Comparison of ENCODE assay signal across 12 cellular contexts in genomic region chr19:10828981-10829821, GRCh38. TPM values are rescaled to one million over a fixed set of nuclear protein-coding genes. Genes with fewer than 3 reads are reported as not detected.
DNase-seq lines count a peak whose midpoint lies in the region; ATAC-seq, FAIRE-seq and TF ChIP-seq lines count a peak whose summit lies in the region.
"Had no signal": no experiment of that assay in that cellular context is flagged by ENCODE, and none has a peak within 500 bp of the region (broad histone marks: within the 10 kb centered on the region; RNA-seq: fewer than 3 reads in every experiment).

No MANE protein-coding gene starts in this region.

- peak overlapping the region; percentile 55 for H2AK9ac ChIP-seq in IMR-90 (replicated peaks; ENCODE audit: low read depth, low read length, poor library complexity)

- SMC1A ChIA-PET in GM12878 (lab: Charles Lee; ENCODE audit: uncharacterized antibody, unreplicated experiment), result interaction anchor here (0.7 kb wide), 1 partner anchor 127 kb away, joined by 3 read pairs; no protein-coding TSS in a partner anchor

- H3K14ac ChIP-seq in IMR-90 (replicated peaks; ENCODE audit: low read depth, low read length), result no peak overlapping the region

- H3K27me3 ChIP-seq in IMR-90 (ENCODE audit: control insufficient read depth, insufficient read depth, low read length), result no peaks in the 10 kb centered on the region
- no peaks in the 10 kb centered on the region for H3K27me3 ChIP-seq in GM12878 (replicated peaks in 1 of 2; ENCODE audit: control insufficient read depth in 2 of 2, insufficient read depth in 2 of 2, low read length in 1 of 2)
- H3K27me3 ChIP-seq: upper lobe of left lung had no signal

- H3K4me1 ChIP-seq in IMR-90 (ENCODE audit: control insufficient read depth, insufficient read depth, low read length), result no peaks in the 10 kb centered on the region
- no peaks in the 10 kb centered on the region for H3K4me1 ChIP-seq in GM12878 (ENCODE audit: control insufficient read depth, insufficient read depth, low read length)
- no peaks in the 10 kb centered on the region for H3K4me1 ChIP-seq in mucosa of descending colon (ENCODE audit: low read depth)
- H3K4me1 ChIP-seq: upper lobe of left lung had no signal

- WGBS in IMR-90 (ENCODE audit: extremely low coverage in 2 of 2, insufficient read length in 1 of 2), 2 experiments, result 93% methylated on average over 13 of the region's 26 CpGs; no CpG with 5 or more reads in 1 of the 2 experiments
- 84% methylated on average over 26 of the region's 26 CpGs for WGBS in GM12878 (ENCODE audit: insufficient coverage, insufficient replicate concordance, low lambda C conversion rate, missing lambda C conversion rate)

- no peak overlapping the region for H4K5ac ChIP-seq in IMR-90 (ENCODE audit: low read depth, low read length)

- H3K4ac ChIP-seq in IMR-90 (ENCODE audit: low read depth, low read length), result no peak overlapping the region

- FAIRE-seq in GM12878 (lab: Jason Lieb, UNC), result no peak
- FAIRE-seq: A204.1, TTC549 had no signal

- no peak for TF ChIP-seq EP300 in GM12878 (IDR thresholded peaks at IDR 0.05; ENCODE audit: borderline replicate concordance in 1 of 2, control insufficient read depth in 1 of 2, low read depth in 2 of 2, low read length in 2 of 2)

- H2BK15ac ChIP-seq in IMR-90 (ENCODE audit: low read depth, low read length), result no peak overlapping the region

- H3K27ac ChIP-seq in IMR-90 (ENCODE audit: insufficient read depth, low read length), result no peak overlapping the region
- H3K27ac ChIP-seq in GM12878 (ENCODE audit: control insufficient read depth, insufficient read depth), result no peak overlapping the region
- H3K27ac ChIP-seq: upper lobe of left lung had no signal

- no peaks in the 10 kb centered on the region; the same call in 1 of the 2 replicates for H4K20me1 ChIP-seq in IMR-90 (ENCODE audit: insufficient read depth, low read length)
- no peaks in the 10 kb centered on the region for H4K20me1 ChIP-seq in GM12878 (ENCODE audit: control insufficient read depth, insufficient read depth)

- H3K9ac ChIP-seq in IMR-90 (ENCODE audit: low read depth, low read length) (no peak overlapping the region), GM12878 (ENCODE audit: control insufficient read depth, insufficient read depth, low read length) (no peak overlapping the region)

- no peak overlapping the region for H3K56ac ChIP-seq in IMR-90 (ENCODE audit: extremely low read depth, insufficient read depth, low read length)

- no peak overlapping the region for H3K18ac ChIP-seq in IMR-90 (ENCODE audit: low read depth, low read length)

- no peak overlapping the region for H4K8ac ChIP-seq in IMR-90 (ENCODE audit: low read depth in 2 of 2, low read length in 2 of 2)

- no peak for TF ChIP-seq POLR2A in IMR-90 (IDR thresholded peaks at IDR 0.05; ENCODE audit: low read depth, low read length)
- TF ChIP-seq POLR2A in GM12878 (IDR thresholded peaks at IDR 0.05; ENCODE audit: low read depth, low read length), result no peak

- H3K79me2 ChIP-seq in GM12878 (ENCODE audit: control insufficient read depth, insufficient read depth, low read length), result no peaks in the 10 kb centered on the region

- no peak overlapping the region for H2BK5ac ChIP-seq in IMR-90 (ENCODE audit: low read depth, low read length, poor library complexity, severe bottlenecking)

- H3K9me1 ChIP-seq in IMR-90 (ENCODE audit: insufficient read depth, low read length), result no peaks in the 10 kb centered on the region

- H3K4me3 ChIP-seq in IMR-90 (ENCODE audit: insufficient read depth, low read depth, low read length) (no peak overlapping the region), GM12878 (no peak overlapping the region), mucosa of descending colon (no peak overlapping the region)
- H3K4me3 ChIP-seq: upper lobe of left lung had no signal

- peak overlapping the region; percentile 43 for H2AFZ ChIP-seq in IMR-90 (replicated peaks; ENCODE audit: low read length, poor library complexity)
- no peak overlapping the region for H2AFZ ChIP-seq in GM12878 (ENCODE audit: control insufficient read depth, low read depth, low read length)

- in situ Hi-C loops in IMR-90 (cut with MboI; ENCODE audit: low sequenced_read_pairs), result no loop called here
- in situ Hi-C loops in GM12878 (cut with MboI), result no loop called here

- H2BK120ac ChIP-seq in IMR-90 (ENCODE audit: low read depth, low read length), result no peak overlapping the region

- H3K4me2 ChIP-seq in IMR-90 (ENCODE audit: low read depth, low read length), result no peak overlapping the region
- no peak overlapping the region for H3K4me2 ChIP-seq in GM12878 (ENCODE audit: control insufficient read depth, insufficient read depth)

- no peak overlapping the region for H2AK5ac ChIP-seq in IMR-90 (ENCODE audit: low read depth, low read length)

- TF ChIP-seq CTCF in IMR-90 (conservative IDR thresholded peaks at IDR 0.05; ENCODE audit: low read depth, low read length), result no peak
- peak in 2 of 3 experiments; percentile 11 to 36; a peak in 3 of 6 replicates for TF ChIP-seq CTCF in GM12878 (IDR thresholded peaks at IDR 0.05 in 2 of 3, conservative IDR thresholded peaks at IDR 0.05 in 1 of 3; ENCODE audit: control insufficient read depth in 2 of 3, extremely low read depth in 1 of 3, insufficient read depth in 1 of 3, low read depth in 3 of 3, low read length in 3 of 3)
- no peak for TF ChIP-seq CTCF in mucosa of descending colon (IDR thresholded peaks at IDR 0.05)

- peak; percentile 22; the same call in 1 of the 2 replicates for ATAC-seq in IMR-90 (ENCODE audit: low read depth)
- peak; percentile 57 for ATAC-seq in GM12878
- ATAC-seq in mucosa of descending colon, result peak; percentile 3
- ATAC-seq in HG03354 (IDR thresholded peaks at IDR 0.05; ENCODE audit: poor library complexity, severe bottlenecking, unreplicated experiment), result no peak
- no peak for ATAC-seq in GM19397 (IDR thresholded peaks at IDR 0.05; ENCODE audit: unreplicated experiment)

- dilution Hi-C loops in IMR-90 (cut with HindIII; ENCODE audit: low sequenced_read_pairs, unreplicated experiment), result no loop called here

- H2BK20ac ChIP-seq in IMR-90 (ENCODE audit: low read depth, low read length), result no peak overlapping the region

- RAD21 ChIA-PET in GM12878 (lab: Charles Lee; ENCODE audit: unreplicated experiment), result interaction anchor here (1.1 to 2.4 kb wide), 2 partner anchors 111 to 125 kb away, joined by 4 to 12 read pairs; partner anchors contain the start of gene DNM2

- POLR2A ChIA-PET in IMR-90 (lab: Charles Lee; ENCODE audit: unreplicated experiment), result no interaction called here
- POLR2A ChIA-PET in GM12878 (lab: Charles Lee), result interaction anchor here (0.5 kb wide), 1 partner anchor 33 kb away, joined by 5 read pairs; no protein-coding TSS in a partner anchor
- POLR2A ChIA-PET in HEK293T (lab: Yijun Ruan, JAX), result interaction anchor here (1.0 kb wide), 1 partner anchor 11 kb away, joined by 4 read pairs; no protein-coding TSS in a partner anchor

- CTCF ChIA-PET in IMR-90 (lab: Yijun Ruan, JAX), result interaction anchor here (1.1 kb wide), 1 partner anchor 35 kb away, joined by 3 read pairs; no protein-coding TSS in a partner anchor
- CTCF ChIA-PET in GM12878 (lab: Yijun Ruan, JAX), result interaction anchor here (1.1 to 1.4 kb wide), 4 partner anchors 27 to 116 kb away, joined by 3 to 6 read pairs (median 3); partner anchors contain the start of gene DNM2
- CTCF ChIA-PET in HEK293T (lab: Yijun Ruan, JAX), result interaction anchor here (0.5 to 2.2 kb wide), 5 partner anchors 35 to 199 kb away, joined by 3 to 8 read pairs (median 6); no protein-coding TSS in a partner anchor

- no peak overlapping the region for H3K23ac ChIP-seq in IMR-90 (ENCODE audit: low read depth, low read length)

- intact Hi-C loops in IMR-90 (cut with micrococcal nuclease) (no loop called here), GM12878 (cut with micrococcal nuclease; ENCODE audit: unreplicated experiment) (no loop called here), mucosa of descending colon (cut with DNase I, micrococcal nuclease) (no loop called here)

- H3K36me3 ChIP-seq in IMR-90 (ENCODE audit: control insufficient read depth, insufficient read depth, low read length) (peaks cover 59% of the 10 kb centered on the region), GM12878 (ENCODE audit: control insufficient read depth in 2 of 2, insufficient read depth in 2 of 2, low read length in 1 of 2) (peaks cover 10 to 19% of the 10 kb centered on the region in 2 experiments; a peak in 3 of 4 replicates), mucosa of descending colon (ENCODE audit: low read depth) (peaks cover 35% of the 10 kb centered on the region)

- DNase-seq in DMS53 (lab: John Stamatoyannopoulos, UW), result peak; percentile 30
- no peak for DNase-seq in DMS53 treated with DMSO at 0.1 percent for 48 hours (lab: John Stamatoyannopoulos, UW; ENCODE audit: unreplicated experiment)
- no peak for DNase-seq in IMR-90
- no peak for DNase-seq in GM12878 (ENCODE audit: low read depth, low spot score)
- peak in 1 of 3 donors; percentile 53 for DNase-seq in mucosa of descending colon
- no peak for DNase-seq in HEK293T (ENCODE audit: extremely low spot score)
- DNase-seq: NCI-H748 treated with DMSO at 0.1 percent for 48 hours had no signal

- H3K79me1 ChIP-seq in IMR-90 (ENCODE audit: low read depth in 1 of 2, low read length in 2 of 2), result no peaks in the 10 kb centered on the region; a peak in 1 of 4 replicates

- H4K91ac ChIP-seq in IMR-90 (ENCODE audit: insufficient read depth, low read depth, low read length), result no peak overlapping the region

- TF ChIP-seq RAD21 in IMR-90 (IDR thresholded peaks at IDR 0.05; ENCODE audit: low read length), result no peak
- TF ChIP-seq RAD21 in GM12878 (IDR thresholded peaks at IDR 0.05; ENCODE audit: insufficient read depth, low read depth, low read length), result 0 out of 2 replicates have a peak, but pooled peaks have one; percentile 15

- H3K9me3 ChIP-seq in IMR-90 (ENCODE audit: control insufficient read depth, insufficient read depth, low read length) (no peaks in the 10 kb centered on the region), GM12878 (replicated peaks; ENCODE audit: control insufficient read depth, insufficient read depth, low read length) (no peaks in the 10 kb centered on the region), mucosa of descending colon (no peaks in the 10 kb centered on the region)
- H3K9me3 ChIP-seq: upper lobe of left lung had no signal

- BruUV-seq in IMR-90 (replicated peaks; lab: Mats Ljungman, UMichigan) (no TSS peak), GM12878 (replicated peaks; lab: Mats Ljungman, UMichigan) (no TSS peak)

RNA-seq across cellular contexts. Expression of gene TMED1, which starts 6.8 kb away (rescaled TPM):
- total RNA-seq in IMR-90 (2012; rRNA removed) (32.8 and 37.6 TPM in 2 replicates), GM12878 (2014; rRNA removed) (14.9 TPM in 2 replicates), GM12878 (2014; rRNA removed; fragmentation: Illumina TruSeq; extraction: Trizol) (9.1 and 9.2 TPM in 2 replicates), GM12878 (2021) (15.7 and 15.8 TPM in 2 replicates), mucosa of descending colon (10 to 100 TPM; 12.8 to 24.7 (median 15.3) TPM)
- polyA plus RNA-seq in IMR-90 (2012; rRNA removed) (41.4 and 46.3 TPM in 2 replicates), GM12878 (2011; rRNA removed) (11.2 and 15.7 TPM in 2 replicates), GM12878 (2014; fragmentation: Illumina TruSeq; extraction: Trizol) (2.6 and 4.1 TPM in 2 replicates), GM12878 (2014; fragmentation: Nextera tagmentation; extraction: Ambion mirVana) (1 to 10 TPM in 1 of 2 experiments, under 1 TPM in 1; 0.60 to 2.8 TPM), GM12878 (2014; rRNA removed) (9.8 and 12.2 TPM in 2 replicates), GM12878 (2016; fragmentation: Nextera tagmentation; extraction: Ambion mirVana) (10 to 100 TPM; 22.9 to 23.1 TPM)
- polyA plus RNA-seq in IMR-90 (2012; cell fraction: cytosol; rRNA removed), result 69.8 and 76.0 TPM in 2 replicates
- 17.4 and 25.2 TPM in 2 replicates for polyA plus RNA-seq in IMR-90 (2012; cell fraction: nucleus; rRNA removed; ENCODE audit: low replicate concordance)
- total RNA-seq in GM12878 (2013; cell fraction: nucleolus; rRNA removed), result 9.3 and 10.1 TPM in 2 replicates
- polyA plus RNA-seq in GM12878 (2011; ENCODE audit: low read depth), result 6.3 TPM
- polyA plus RNA-seq in GM12878 (2011; cell fraction: cytosol; rRNA removed), result 18.3 and 28.8 TPM in 2 replicates
- 9.0 and 9.9 TPM in 2 replicates for polyA plus RNA-seq in GM12878 (2011; cell fraction: nucleus; rRNA removed)
- 14.9 and 17.2 TPM in 2 replicates for polyA plus RNA-seq in GM12878 (2012)
- 11.2 and 11.6 TPM in 2 replicates for polyA minus RNA-seq in GM12878 (2011; rRNA and poly(A)+ RNA removed)
- 5.0 and 8.6 TPM in 2 replicates for polyA minus RNA-seq in GM12878 (2011; cell fraction: cytosol; rRNA and poly(A)+ RNA removed)
- polyA minus RNA-seq in GM12878 (2011; cell fraction: nucleus; rRNA and poly(A)+ RNA removed), result 2.4 and 2.7 TPM in 2 replicates

RNA-seq across cellular contexts. Expression of gene C19orf38, which starts 19.0 kb away (rescaled TPM):
- total RNA-seq in IMR-90 (2012; rRNA removed) (0.18 and 0.28 TPM in 2 replicates), GM12878 (2014; rRNA removed) (6.5 and 6.9 TPM in 2 replicates), GM12878 (2014; rRNA removed; fragmentation: Illumina TruSeq; extraction: Trizol) (7.5 and 7.6 TPM in 2 replicates), GM12878 (2021) (5.3 and 6.5 TPM in 2 replicates), mucosa of descending colon (1 to 10 TPM in 1 of 3 donors, under 1 TPM in 2; 0.64 to 1.9 (median 0.73) TPM)
- polyA plus RNA-seq in IMR-90 (2012; rRNA removed) (0.16 and 0.19 TPM in 2 replicates), GM12878 (2011; rRNA removed) (1.8 and 3.0 TPM in 2 replicates), GM12878 (2014; fragmentation: Illumina TruSeq; extraction: Trizol) (2.4 and 6.0 TPM in 2 replicates), GM12878 (2014; fragmentation: Nextera tagmentation; extraction: Ambion mirVana) (1 to 10 TPM; 2.6 to 4.8 TPM), GM12878 (2014; rRNA removed) (6.3 and 6.7 TPM in 2 replicates), GM12878 (2016; fragmentation: Nextera tagmentation; extraction: Ambion mirVana) (1 to 10 TPM; 4.2 to 4.8 TPM)
- polyA plus RNA-seq in IMR-90 (2012; cell fraction: cytosol; rRNA removed), result 0.51 and 0.58 TPM in 2 replicates
- 0.61 and 0.69 TPM in 2 replicates for polyA plus RNA-seq in IMR-90 (2012; cell fraction: nucleus; rRNA removed; ENCODE audit: low replicate concordance)
- total RNA-seq in GM12878 (2013; cell fraction: nucleolus; rRNA removed), result 12.2 and 13.1 TPM in 2 replicates
- 3.5 TPM for polyA plus RNA-seq in GM12878 (2011; ENCODE audit: low read depth)
- 4.1 and 4.6 TPM in 2 replicates for polyA plus RNA-seq in GM12878 (2011; cell fraction: cytosol; rRNA removed)
- polyA plus RNA-seq in GM12878 (2011; cell fraction: nucleus; rRNA removed), result 2.1 and 2.7 TPM in 2 replicates
- 5.8 and 7.9 TPM in 2 replicates for polyA plus RNA-seq in GM12878 (2012)
- 1.5 and 2.5 TPM in 2 replicates for polyA minus RNA-seq in GM12878 (2011; rRNA and poly(A)+ RNA removed)
- polyA minus RNA-seq in GM12878 (2011; cell fraction: cytosol; rRNA and poly(A)+ RNA removed), result 1.2 and 1.6 TPM in 2 replicates
- 0.60 and 1.6 TPM in 2 replicates for polyA minus RNA-seq in GM12878 (2011; cell fraction: nucleus; rRNA and poly(A)+ RNA removed)

RNA-seq across cellular contexts. Expression of gene CARM1, which starts 42.2 kb away (rescaled TPM):
- total RNA-seq in IMR-90 (2012; rRNA removed) (17.2 and 20.3 TPM in 2 replicates), GM12878 (2014; rRNA removed) (44.0 and 56.8 TPM in 2 replicates), GM12878 (2014; rRNA removed; fragmentation: Illumina TruSeq; extraction: Trizol) (26.8 and 30.9 TPM in 2 replicates), GM12878 (2021) (115 and 116 TPM in 2 replicates), mucosa of descending colon (10 to 100 TPM; 49.1 to 54.3 (median 49.7) TPM)
- polyA plus RNA-seq in IMR-90 (2012; rRNA removed) (67.1 and 72.1 TPM in 2 replicates), GM12878 (2011; rRNA removed) (17.7 and 48.6 TPM in 2 replicates), GM12878 (2014; fragmentation: Illumina TruSeq; extraction: Trizol) (33.0 and 63.5 TPM in 2 replicates), GM12878 (2014; fragmentation: Nextera tagmentation; extraction: Ambion mirVana) (under 1 TPM; 0.45 to 0.49 TPM), GM12878 (2014; rRNA removed) (95.6 and 113 TPM in 2 replicates), GM12878 (2016; fragmentation: Nextera tagmentation; extraction: Ambion mirVana) (10 to 100 TPM; 10.1 to 12.0 TPM)
- 48.1 and 93.2 TPM in 2 replicates for polyA plus RNA-seq in IMR-90 (2012; cell fraction: cytosol; rRNA removed)
- polyA plus RNA-seq in IMR-90 (2012; cell fraction: nucleus; rRNA removed; ENCODE audit: low replicate concordance), result 66.7 and 125 TPM in 2 replicates
- total RNA-seq in GM12878 (2013; cell fraction: nucleolus; rRNA removed), result 38.1 and 42.1 TPM in 2 replicates
- polyA plus RNA-seq in GM12878 (2011; ENCODE audit: low read depth), result 22.4 TPM
- 50.4 and 74.2 TPM in 2 replicates for polyA plus RNA-seq in GM12878 (2011; cell fraction: cytosol; rRNA removed)
- 121 and 141 TPM in 2 replicates for polyA plus RNA-seq in GM12878 (2011; cell fraction: nucleus; rRNA removed)
- polyA plus RNA-seq in GM12878 (2012), result 55.3 and 65.7 TPM in 2 replicates
- polyA minus RNA-seq in GM12878 (2011; rRNA and poly(A)+ RNA removed), result 35.9 and 56.0 TPM in 2 replicates
- 29.0 and 34.2 TPM in 2 replicates for polyA minus RNA-seq in GM12878 (2011; cell fraction: cytosol; rRNA and poly(A)+ RNA removed)
- polyA minus RNA-seq in GM12878 (2011; cell fraction: nucleus; rRNA and poly(A)+ RNA removed), result 15.0 and 29.0 TPM in 2 replicates

Comparison
In these comparisons a context has a peak if more than half of its experiments do, and no peak if none do; other contexts are left out.
1. ATAC-seq: peak in IMR-90 (single experiment), GM12878 (single experiment) and mucosa of descending colon (single experiment); none in HG03354 (single experiment) and GM19397 (single experiment).
2. CTCF ChIP-seq: peak in GM12878 (2 of 3); none in IMR-90 (single experiment) and mucosa of descending colon (single experiment).